In genomic region chr9:135037521-135038250, GRCh38 we compare ENCODE assay signal across 21 cellular contexts. TPM values are rescaled to one million over a fixed set of nuclear protein-coding genes. Genes with fewer than 3 reads are reported as not detected.
DNase-seq lines count a peak whose midpoint lies in the region; ATAC-seq lines count a peak whose summit lies in the region.
"Had no signal": no experiment of that assay in that cellular context is flagged by ENCODE, and none has a peak within 500 bp of the region (broad histone marks: within the 10 kb centered on the region; RNA-seq: fewer than 3 reads in every experiment).

No MANE protein-coding gene starts in this region.

- DNase-seq in activated effector memory CD4-positive, alpha-beta T cell treated with anti-CD3 and anti-CD28 coated beads, Interleukin-2, amount 50 U/mL, for 16 hours = peak; percentile 42
- DNase-seq in activated effector memory CD4-positive, alpha-beta T cell treated with Interleukin-2 at 50 U/mL for 16 hours = no peak
- DNase-seq in ecto neural progenitor cell (ENCODE audit: low spot score) (peak; percentile 29), posterior vena cava (ENCODE audit: low spot score) (peak; percentile 46), glomerular visceral epithelial cell (ENCODE audit: extremely low spot score) (no peak), mucosa of gallbladder (ENCODE audit: low spot score) (no peak)
- no peak for DNase-seq in stimulated activated CD4-positive, alpha-beta T cell treated with anti-CD3 and anti-CD28 coated beads, Interleukin-4, amount 100 ng/mL, for 24 hours
- DNase-seq: 8988T; BE2C; CD4-positive, alpha-beta memory T cell; DMS153; GOT3; KBM-7; NCI-H1694 treated with DMSO at 0.1 percent for 48 hours; NCI-H2227 treated with DMSO at 0.1 percent for 48 hours; NCI-H524 treated with DMSO at 0.1 percent for 48 hours; RPMI8226; SHP77 treated with DMSO at 0.1 percent for 48 hours had no signal

- intact Hi-C loops in posterior vena cava (cut with DNase I) = no loop called here

- no peak for ATAC-seq in GM21367 (IDR thresholded peaks at IDR 0.05; ENCODE audit: unreplicated experiment)
- ATAC-seq: GM12878, HepG2 had no signal

RNA-seq across cellular contexts. Expression of gene OLFM1, which starts 49.8 kb away (rescaled TPM):
- 10 to 100 TPM; 29.2 to 38.2 TPM for total RNA-seq in posterior vena cava
- total RNA-seq in mucosa of gallbladder = 13.4 TPM
- total RNA-seq: CD4-positive, alpha-beta memory T cell; GM12878; HepG2 had no signal

Comparison
In these comparisons a context has a peak if more than half of its experiments do, and no peak if none do; other contexts are left out.
1. DNase-seq: peak in activated effector memory CD4-positive, alpha-beta T cell treated with anti-CD3 and anti-CD28 coated beads, Interleukin-2, amount 50 U/mL, for 16 hours (single experiment), ecto neural progenitor cell (single experiment) and posterior vena cava (single experiment); none in activated effector memory CD4-positive, alpha-beta T cell treated with Interleukin-2 at 50 U/mL for 16 hours (single experiment), stimulated activated CD4-positive, alpha-beta T cell treated with anti-CD3 and anti-CD28 coated beads, Interleukin-4, amount 100 ng/mL, for 24 hours (single experiment), glomerular visceral epithelial cell (single experiment) and mucosa of gallbladder (single experiment).